Comparison of ENCODE assay signal across 1 cellular context in genomic region chr12:107319536-107320030, GRCh38.
TF ChIP-seq lines count a peak whose summit lies in the region.

No MANE protein-coding gene starts in this region.

TF ChIP-seq in SK-N-SH, 30 proteins besides CTCF, POLR2A, EP300 and RAD21 (continued from another document):
- TF ChIP-seq USF2 (IDR thresholded peaks at IDR 0.05; ENCODE audit: borderline replicate concordance, low read depth, low read length) (no peak), FOSL2 (IDR thresholded peaks at IDR 0.05; ENCODE audit: borderline replicate concordance, low read depth) (no peak), EZH2phosphoT487 (IDR thresholded peaks at IDR 0.05; ENCODE audit: borderline replicate concordance, low read depth) (no peak)
